8 cellular contexts compared by ENCODE assay signal in genomic region chr14:90495357-90496276, GRCh38.
DNase-seq lines count a peak whose midpoint lies in the region; ATAC-seq lines count a peak whose summit lies in the region.

No MANE protein-coding gene starts in this region.

- DNase-seq in ELF-1 (ENCODE audit: low read depth, low spot score) (peak; percentile 81), Kasumi-1 (lab: John Stamatoyannopoulos, UW) (peak; percentile 68 to 73), activated T-cell treated with anti-CD3 and anti-CD28 coated beads for 24 hours (ENCODE audit: low read depth) (peak; percentile 14), glomerular endothelial cell (ENCODE audit: extremely low read depth, low read depth, low spot score) (peak; percentile 47)
- peak; percentile 46 for DNase-seq in stimulated activated CD4-positive, alpha-beta T cell treated with anti-CD3 and anti-CD28 coated beads, Interleukin-4, amount 100 ng/mL, for 24 hours

- no peak for ATAC-seq in HG03095 (IDR thresholded peaks at IDR 0.05; ENCODE audit: unreplicated experiment)
- ATAC-seq in HG03565 (IDR thresholded peaks at IDR 0.05; ENCODE audit: unreplicated experiment), result no peak
- no peak for ATAC-seq in GM18873 (IDR thresholded peaks at IDR 0.05; ENCODE audit: low FRiP score, unreplicated experiment)

Comparison
In these comparisons a context has a peak if more than half of its experiments do, and no peak if none do; other contexts are left out.
1. DNase-seq: peak in every context shown above with its lines; median percentile 81 in ELF-1; 70 in Kasumi-1; 47 in glomerular endothelial cell; 46 in stimulated activated CD4-positive, alpha-beta T cell treated with anti-CD3 and anti-CD28 coated beads, Interleukin-4, amount 100 ng/mL, for 24 hours; 14 in activated T-cell treated with anti-CD3 and anti-CD28 coated beads for 24 hours.